In genomic region chr1:112643080-112643479, GRCh38 we compare ENCODE assay signal across 1 cellular context.
TF ChIP-seq lines count a peak whose summit lies in the region.

No MANE protein-coding gene starts in this region.

TF ChIP-seq in HEK293, 187 proteins besides CTCF, POLR2A, EP300 and RAD21:
- TF ChIP-seq PRDM6 (tag by site-specific recombination; IDR thresholded peaks at IDR 0.05), result peak; percentile 46; the same call in 1 of the 2 replicates
- TF ChIP-seq ZNF549 (tag by site-specific recombination; IDR thresholded peaks at IDR 0.05), result peak; percentile 59; the same call in 1 of the 2 replicates
- TF ChIP-seq ZNF292 (tag by site-specific recombination; IDR thresholded peaks at IDR 0.05; ENCODE audit: borderline replicate concordance, low read depth), result no peak
- no peak for TF ChIP-seq ZNF843 (tag by site-specific recombination; IDR thresholded peaks at IDR 0.05)
- TF ChIP-seq ZNF16 (tag by site-specific recombination; IDR thresholded peaks at IDR 0.05; ENCODE audit: low read depth), result no peak
